In genomic region chr10:89857399-89857798, GRCh38 we compare ENCODE assay signal across 19 cellular contexts.
A peak's percentile ranks its signal among the peaks of the same experiment; 100 is the strongest.
DNase-seq lines count a peak whose midpoint lies in the region; ATAC-seq, FAIRE-seq and TF ChIP-seq lines count a peak whose summit lies in the region.
"Had no signal": no experiment of that assay in that cellular context is flagged by ENCODE, and none has a peak within 500 bp of the region (broad histone marks: within the 10 kb centered on the region; RNA-seq: fewer than 3 reads in every experiment).

No MANE protein-coding gene starts in this region.

- H3K4me3 ChIP-seq in choroid plexus epithelial cell (ENCODE audit: low read depth, low read length) (no peak overlapping the region), fibroblast of villous mesenchyme (ENCODE audit: low read depth, low read length) (no peak overlapping the region), esophagus squamous epithelium (no peak overlapping the region)
- H3K4me3 ChIP-seq: HAP-1 had no signal

- no peaks in the 10 kb centered on the region for H3K36me3 ChIP-seq in esophagus squamous epithelium
- H3K36me3 ChIP-seq: HAP-1 had no signal

- H3K27ac ChIP-seq in esophagus squamous epithelium: no peak overlapping the region

- in situ Hi-C loops in ACHN (cut with HindIII; ENCODE audit: low pct_ligation_motif_present, low pct_unique_long_range_greater_than_20kb, low sequenced_read_pairs): no loop called here

- 46 to 47% methylated on average over 1 of the region's 1 CpG for WGBS in esophagus squamous epithelium, 2 donors

- ATAC-seq in GM18873 (IDR thresholded peaks at IDR 0.05; ENCODE audit: low FRiP score, unreplicated experiment): no peak
- ATAC-seq: CD8-positive, alpha-beta T cell; HepG2 had no signal

- intact Hi-C loops in esophagus squamous epithelium (cut with DNase I): no loop called here

- H3K4me1 ChIP-seq in esophagus squamous epithelium: peaks cover 0 to 21% (median 0%) of the 10 kb centered on the region in 3 donors

- FAIRE-seq in H54 (lab: Jason Lieb, UNC): peak; percentile 6
- FAIRE-seq: A204.1, D721Med, HepG2, HTR-8/SVneo had no signal

- no peak for TF ChIP-seq POLR2A in H54 (IDR thresholded peaks at IDR 0.05; ENCODE audit: low read depth, low read length)
- no peak for TF ChIP-seq POLR2A in esophagus squamous epithelium (IDR thresholded peaks at IDR 0.05)

- H3K27me3 ChIP-seq in esophagus squamous epithelium: peaks cover 0 to 3% (median 0%) of the 10 kb centered on the region in 4 donors

- TF ChIP-seq CTCF in choroid plexus epithelial cell (conservative IDR thresholded peaks at IDR 0.05; ENCODE audit: low read depth, low read length): no peak
- TF ChIP-seq CTCF in fibroblast of villous mesenchyme (IDR thresholded peaks at IDR 0.05; ENCODE audit: insufficient read depth, low read depth, low read length): no peak
- no peak for TF ChIP-seq CTCF in esophagus squamous epithelium (IDR thresholded peaks at IDR 0.05)

- DNase-seq in H54 (ENCODE audit: insufficient read length, low spot score) (no peak), choroid plexus epithelial cell (ENCODE audit: low read depth) (peak; percentile 17), fibroblast of villous mesenchyme (ENCODE audit: low read depth) (peak; percentile 27), LoVo (ENCODE audit: low spot score) (no peak), ACHN (no peak), esophagus squamous epithelium (lab: John Stamatoyannopoulos, UW) (no peak)
- DNase-seq: CD8-positive, alpha-beta T cell; COR-L47; DMS153; DMS79 treated with DMSO at 0.1 percent for 48 hours; GDM1; GOT3; HFFc6 had no signal

- no peaks in the 10 kb centered on the region for H3K9me3 ChIP-seq in esophagus squamous epithelium
- H3K9me3 ChIP-seq: HAP-1 had no signal

Comparison
In these comparisons a context has a peak if more than half of its experiments do, and no peak if none do; other contexts are left out.
1. DNase-seq: peak in choroid plexus epithelial cell (single experiment) and fibroblast of villous mesenchyme (single experiment); none in H54 (single experiment), LoVo (single experiment), ACHN (single experiment) and esophagus squamous epithelium (single experiment).